ENCODE assay signal across 8 cellular contexts in genomic region chr5:93583799-93584530, GRCh38. TPM values are rescaled to one million over a fixed set of nuclear protein-coding genes. Genes with fewer than 3 reads are reported as not detected.
A peak's percentile ranks its signal among the peaks of the same experiment; 100 is the strongest.
DNase-seq lines count a peak whose midpoint lies in the region; ATAC-seq and TF ChIP-seq lines count a peak whose summit lies in the region.

No MANE protein-coding gene starts in this region.

- peak overlapping the region; percentile 73 for H3K4me3 Mint-ChIP-seq in activated T-cell treated with anti-CD3 and anti-CD28 coated beads, Interleukin-2, amount 50 U/mL, for 4 hours
- peak overlapping the region; percentile 64 for H3K4me3 Mint-ChIP-seq in progenitor cell of endocrine pancreas (ENCODE audit: low read depth)

- H3K27me3 Mint-ChIP-seq in activated T-cell treated with anti-CD3 and anti-CD28 coated beads, Interleukin-2, amount 50 U/mL, for 4 hours (ENCODE audit: low read depth) = peaks cover 44% of the 10 kb centered on the region
- H3K27me3 Mint-ChIP-seq in progenitor cell of endocrine pancreas = peaks cover 36% of the 10 kb centered on the region

- peak; percentile 31 for ATAC-seq in GM19438 (IDR thresholded peaks at IDR 0.05; ENCODE audit: low read depth, unreplicated experiment)
- peak; percentile 33 to 57 for ATAC-seq in activated T-cell treated with anti-CD3 and anti-CD28 coated beads, Interleukin-2, amount 50 U/mL, for 4 hours

- no peak overlapping the region for H3K27ac Mint-ChIP-seq in progenitor cell of endocrine pancreas

- no peak for TF ChIP-seq CTCF in progenitor cell of endocrine pancreas (IDR thresholded peaks at IDR 0.05; ENCODE audit: unreplicated experiment)

- H3K36me3 Mint-ChIP-seq in activated T-cell treated with anti-CD3 and anti-CD28 coated beads, Interleukin-2, amount 50 U/mL, for 4 hours (ENCODE audit: insufficient read depth) = no peaks in the 10 kb centered on the region
- peaks cover 15% of the 10 kb centered on the region for H3K36me3 Mint-ChIP-seq in progenitor cell of endocrine pancreas (ENCODE audit: insufficient read depth)

- H3K4me1 Mint-ChIP-seq in activated T-cell treated with anti-CD3 and anti-CD28 coated beads, Interleukin-2, amount 50 U/mL, for 4 hours (ENCODE audit: low read depth) = peaks cover 25% of the 10 kb centered on the region
- H3K4me1 Mint-ChIP-seq in progenitor cell of endocrine pancreas (ENCODE audit: low read depth) = peaks cover 21% of the 10 kb centered on the region

- intact Hi-C loops in head of caudate nucleus (cut with DNase I) = no loop called here

- DNase-seq in D341Med (ENCODE audit: low spot score) = peak; percentile 75
- DNase-seq in LoVo (ENCODE audit: low spot score) = peak; percentile 59
- DNase-seq in activated T-cell treated with anti-CD3 and anti-CD28 coated beads, Interleukin-2, amount 50 U/mL, for 4 hours = no peak
- peak in 24 of 42 donors; percentile 24 to 77 (median 52) for DNase-seq in head of caudate nucleus
- peak; percentile 54 for DNase-seq in progenitor cell of endocrine pancreas (ENCODE audit: low spot score, unreplicated experiment)
- DNase-seq in COLO829 (ENCODE audit: low spot score) = no peak
- no peak for DNase-seq in effector CD8-positive, alpha-beta T cell (lab: John Stamatoyannopoulos, UW)

- peaks cover 4% of the 10 kb centered on the region for H3K9me3 Mint-ChIP-seq in activated T-cell treated with anti-CD3 and anti-CD28 coated beads, Interleukin-2, amount 50 U/mL, for 4 hours
- no peaks in the 10 kb centered on the region for H3K9me3 Mint-ChIP-seq in progenitor cell of endocrine pancreas (ENCODE audit: low read depth)

RNA-seq across cellular contexts. Expression of gene NR2F1, which starts 0.9 kb away (rescaled TPM):
- under 1 TPM; 0.08 to 0.21 (median 0.10) TPM for total RNA-seq in activated T-cell treated with anti-CD3 and anti-CD28 coated beads, Interleukin-2, amount 50 U/mL, for 4 hours
- total RNA-seq in progenitor cell of endocrine pancreas = 34.8 and 35.4 TPM in 2 replicates

RNA-seq across cellular contexts. Expression of gene NR2F1-AS1, which starts 2.9 kb away (rescaled TPM):
- total RNA-seq in activated T-cell treated with anti-CD3 and anti-CD28 coated beads, Interleukin-2, amount 50 U/mL, for 4 hours = not detected
- 6.3 and 10.6 TPM in 2 replicates for total RNA-seq in progenitor cell of endocrine pancreas

Comparison
In these comparisons a context has a peak if more than half of its experiments do, and no peak if none do; other contexts are left out.
1. DNase-seq: peak in D341Med (single experiment), LoVo (single experiment), head of caudate nucleus (24 of 42) and progenitor cell of endocrine pancreas (single experiment); none in activated T-cell treated with anti-CD3 and anti-CD28 coated beads, Interleukin-2, amount 50 U/mL, for 4 hours (single experiment), COLO829 (single experiment) and effector CD8-positive, alpha-beta T cell (single experiment).
2. RNA of gene NR2F1, which starts 0.9 kb away (total RNA-seq): 34.8 to 35.4 TPM in progenitor cell of endocrine pancreas; 0.08 to 0.21 TPM in activated T-cell treated with anti-CD3 and anti-CD28 coated beads, Interleukin-2, amount 50 U/mL, for 4 hours; every median in the first group is over 10 times any median in the second.